1 cellular context compared by ENCODE assay signal in genomic region chrX:21933077-21933476, GRCh38.
TF ChIP-seq lines count a peak whose summit lies in the region.

No MANE protein-coding gene starts in this region.

TF ChIP-seq in HepG2, 621 proteins besides CTCF, POLR2A, EP300 and RAD21 (continued from another document):
- TF ChIP-seq, protein P1, sequence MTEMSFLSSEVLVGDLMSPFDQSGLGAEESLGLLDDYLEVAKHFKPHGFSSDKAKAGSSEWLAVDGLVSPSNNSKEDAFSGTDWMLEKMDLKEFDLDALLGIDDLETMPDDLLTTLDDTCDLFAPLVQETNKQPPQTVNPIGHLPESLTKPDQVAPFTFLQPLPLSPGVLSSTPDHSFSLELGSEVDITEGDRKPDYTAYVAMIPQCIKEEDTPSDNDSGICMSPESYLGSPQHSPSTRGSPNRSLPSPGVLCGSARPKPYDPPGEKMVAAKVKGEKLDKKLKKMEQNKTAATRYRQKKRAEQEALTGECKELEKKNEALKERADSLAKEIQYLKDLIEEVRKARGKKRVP (CRISPR knock-in tag; IDR thresholded peaks at IDR 0.05) = no peak
- TF ChIP-seq ZNF737 (CRISPR knock-in tag; IDR thresholded peaks at IDR 0.05; ENCODE audit: borderline replicate concordance) = no peak
- no peak for TF ChIP-seq REL (CRISPR knock-in tag; conservative IDR thresholded peaks at IDR 0.05)
- no peak for TF ChIP-seq HNF4A (CRISPR knock-in tag; IDR thresholded peaks at IDR 0.05)
- no peak for TF ChIP-seq ZNF484 (CRISPR knock-in tag; IDR thresholded peaks at IDR 0.05; ENCODE audit: borderline replicate concordance, low read depth)
- TF ChIP-seq ZNF768 (CRISPR knock-in tag; IDR thresholded peaks at IDR 0.05) = no peak
- TF ChIP-seq ZNF367 (CRISPR knock-in tag; IDR thresholded peaks at IDR 0.05; ENCODE audit: borderline replicate concordance) = no peak
- no peak for TF ChIP-seq TAF1 (CRISPR knock-in tag; IDR thresholded peaks at IDR 0.05)
- TF ChIP-seq NCOA5 (CRISPR knock-in tag; IDR thresholded peaks at IDR 0.05) = no peak
TF ChIP-seq in HepG2: peak in this region for 0.
